16 cellular contexts compared by ENCODE assay signal in genomic region chr15:95932676-95933075, GRCh38.
A peak's percentile ranks its signal among the peaks of the same experiment; 100 is the strongest.
DNase-seq lines count a peak whose midpoint lies in the region; ATAC-seq, FAIRE-seq and TF ChIP-seq lines count a peak whose summit lies in the region.
"Had no signal": no experiment of that assay in that cellular context is flagged by ENCODE, and none has a peak within 500 bp of the region (broad histone marks: within the 10 kb centered on the region; RNA-seq: fewer than 3 reads in every experiment).

No MANE protein-coding gene starts in this region.

- 72 to 92% (median 90%) methylated on average over 4 of the region's 4 CpGs for WGBS in small intestine, 3 donors

- H3K79me2 ChIP-seq in HCT116 (ENCODE audit: insufficient read depth, low read length) = no peaks in the 10 kb centered on the region

- H3K27ac ChIP-seq in HCT116 (ENCODE audit: low read depth, low read length) (no peak overlapping the region), small intestine (ENCODE audit: low read depth in 1 of 2, low read length in 1 of 2) (no peak overlapping the region)
- H3K27ac ChIP-seq: prostate gland had no signal

- FAIRE-seq in small intestine (lab: Jason Lieb, UNC) = no peak
- FAIRE-seq: H1 had no signal

- peaks cover 0 to 11% of the 10 kb centered on the region in 2 experiments; a peak in 2 of 4 replicates for H3K4me1 ChIP-seq in HCT116 (ENCODE audit: control insufficient read depth in 1 of 2, insufficient read depth in 2 of 2, low read length in 2 of 2)
- H3K4me1 ChIP-seq in small intestine (ENCODE audit: control insufficient read depth in 2 of 2, insufficient read depth in 1 of 2, low read depth in 1 of 2, low read length in 1 of 2) = no peaks in the 10 kb centered on the region
- H3K4me1 ChIP-seq: prostate gland had no signal

- no peaks in the 10 kb centered on the region for H4K20me1 ChIP-seq in HCT116 (ENCODE audit: insufficient read depth)

- no peak overlapping the region for H3K9ac ChIP-seq in HCT116 (ENCODE audit: low read length)

- H3K4me3 ChIP-seq in HCT116 (replicated peaks in 1 of 2; ENCODE audit: low read depth in 1 of 2, low read length in 2 of 2) (no peak overlapping the region), small intestine (ENCODE audit: low read depth in 1 of 2, low read length in 2 of 2) (no peak overlapping the region)
- H3K4me3 ChIP-seq: prostate gland had no signal

- H3K27ac Mint-ChIP-seq in activated CD4-positive, alpha-beta T cell treated with anti-CD3 and anti-CD28 coated beads, Interleukin-2, amount 10 ng/mL, durations not matched to agents 7 days and 5 days = no peak overlapping the region
- H3K27ac Mint-ChIP-seq: CD4-positive, CD25-positive, alpha-beta regulatory T cell; IgD-negative memory B cell; naive thymus-derived CD4-positive, alpha-beta T cell; T-helper 1 cell treated with Interleukin-12 subunit alpha and Interleukin-12 subunit beta and Interleukin-4 antibody, amounts not matched to agents 30 μg/mL and 1 μg/mL, for 36 hours had no signal

- peak overlapping the region; percentile 5; the same call in 1 of the 2 replicates for H3K4me2 ChIP-seq in HCT116 (ENCODE audit: low read length)

- H3K36me3 ChIP-seq in HCT116 (ENCODE audit: control insufficient read depth in 1 of 2, insufficient read depth in 2 of 2, low read length in 2 of 2) (no peaks in the 10 kb centered on the region), small intestine (ENCODE audit: control insufficient read depth in 2 of 2, insufficient read depth in 2 of 2, low read length in 2 of 2) (no peaks in the 10 kb centered on the region)
- H3K36me3 ChIP-seq: prostate gland had no signal

- H3K36me3 Mint-ChIP-seq in activated CD4-positive, alpha-beta T cell treated with anti-CD3 and anti-CD28 coated beads, Interleukin-2, amount 10 ng/mL, durations not matched to agents 7 days and 5 days (ENCODE audit: low read depth) = no peaks in the 10 kb centered on the region
- H3K36me3 Mint-ChIP-seq: CD4-positive, CD25-positive, alpha-beta regulatory T cell; naive thymus-derived CD4-positive, alpha-beta T cell had no signal

- H3K27me3 ChIP-seq in HCT116 (ENCODE audit: insufficient read depth, low read length) = no peaks in the 10 kb centered on the region
- H3K27me3 ChIP-seq in small intestine (ENCODE audit: control insufficient read depth in 2 of 2, insufficient read depth in 2 of 2, low read length in 2 of 2) = no peaks in the 10 kb centered on the region

- no peak for TF ChIP-seq RAD21 in HCT116 (IDR thresholded peaks at IDR 0.05; ENCODE audit: low read depth)

- H3K27me3 Mint-ChIP-seq in activated CD4-positive, alpha-beta T cell treated with anti-CD3 and anti-CD28 coated beads, Interleukin-2, amount 10 ng/mL, durations not matched to agents 7 days and 5 days = peaks cover 11% of the 10 kb centered on the region
- H3K27me3 Mint-ChIP-seq: IgD-negative memory B cell had no signal

- peaks cover 6% of the 10 kb centered on the region for H3K9me3 Mint-ChIP-seq in activated CD4-positive, alpha-beta T cell treated with anti-CD3 and anti-CD28 coated beads, Interleukin-2, amount 10 ng/mL, durations not matched to agents 7 days and 5 days
- H3K9me3 Mint-ChIP-seq: CD4-positive, CD25-positive, alpha-beta regulatory T cell; naive thymus-derived CD4-positive, alpha-beta T cell had no signal

- POLR2A ChIA-PET in HCT116 (lab: Charles Lee) = no interaction called here
- POLR2A ChIA-PET in activated CD4-positive, alpha-beta T cell treated with anti-CD3 and anti-CD28 coated beads, Interleukin-2, amount 10 ng/mL, durations not matched to agents 7 days and 5 days (lab: Charles Lee) = no interaction called here

- peak; percentile 19 for DNase-seq in HCT116 (ENCODE audit: low read depth, low spot score)
- peak; percentile 38 for DNase-seq in T1000 (lab: John Stamatoyannopoulos, UW)
- peak; percentile 50 for DNase-seq in foreskin melanocyte
- no peak for DNase-seq in small intestine
- DNase-seq in activated CD4-positive, alpha-beta T cell treated with anti-CD3 and anti-CD28 coated beads, Interleukin-2, amount 10 ng/mL, durations not matched to agents 7 days and 5 days = no peak
- DNase-seq in T-helper 1 cell = no peak
- DNase-seq: activated CD4-positive, CD25-positive, alpha-beta regulatory T cell treated with anti-CD3 and anti-CD28 coated beads, Interleukin-2, amount 50 U/mL, for 72 hours; CD4-positive, CD25-positive, alpha-beta regulatory T cell; naive thymus-derived CD4-positive, alpha-beta T cell; NCI-H1105 treated with DMSO at 0.1 percent for 48 hours; substantia nigra had no signal

- RAD21 ChIA-PET in HCT116 (lab: Charles Lee; ENCODE audit: low non-redundant PET in 1 of 2, low total read pairs in 2 of 2, uncharacterized antibody in 2 of 2, unreplicated experiment in 2 of 2) = no interaction called here

- H3K4me1 Mint-ChIP-seq in activated CD4-positive, alpha-beta T cell treated with anti-CD3 and anti-CD28 coated beads, Interleukin-2, amount 10 ng/mL, durations not matched to agents 7 days and 5 days = peaks cover 11% of the 10 kb centered on the region
- H3K4me1 Mint-ChIP-seq: IgD-negative memory B cell had no signal

- no TSS peak for BruUV-seq in HCT116 (replicated peaks; lab: Mats Ljungman, UMichigan)

- H3K9me2 ChIP-seq in HCT116 (ENCODE audit: insufficient read depth) = no peaks in the 10 kb centered on the region

- TF ChIP-seq POLR2A in HCT116 (IDR thresholded peaks at IDR 0.05; ENCODE audit: borderline replicate concordance, extremely low read depth, insufficient read depth, insufficient read length) = no peak

- H2AFZ ChIP-seq in HCT116 (ENCODE audit: low read depth, low read length, poor library complexity, severe bottlenecking) = no peak overlapping the region

- CTCF ChIA-PET in HCT116 (lab: Charles Lee) = no interaction called here
- CTCF ChIA-PET in activated CD4-positive, alpha-beta T cell treated with anti-CD3 and anti-CD28 coated beads, Interleukin-2, amount 10 ng/mL, durations not matched to agents 7 days and 5 days (lab: Charles Lee) = no interaction called here

- H3K9me3 ChIP-seq in HCT116 (ENCODE audit: control insufficient read depth in 1 of 2, insufficient read depth in 1 of 2, low read depth in 1 of 2, low read length in 2 of 2) (no peaks in the 10 kb centered on the region), small intestine (ENCODE audit: control insufficient read depth, low read depth) (no peaks in the 10 kb centered on the region)
- H3K9me3 ChIP-seq: prostate gland had no signal

- no peak overlapping the region for H3K4me3 Mint-ChIP-seq in activated CD4-positive, alpha-beta T cell treated with anti-CD3 and anti-CD28 coated beads, Interleukin-2, amount 10 ng/mL, durations not matched to agents 7 days and 5 days
- H3K4me3 Mint-ChIP-seq: CD4-positive, CD25-positive, alpha-beta regulatory T cell; IgD-negative memory B cell; naive thymus-derived CD4-positive, alpha-beta T cell; T-helper 1 cell treated with Interleukin-12 subunit alpha and Interleukin-12 subunit beta and Interleukin-4 antibody, amounts not matched to agents 30 μg/mL and 1 μg/mL, for 36 hours had no signal

- intact Hi-C loops in HCT116 (cut with micrococcal nuclease) = no loop called here

- TF ChIP-seq CTCF in HCT116 (IDR thresholded peaks at IDR 0.05 in 2 of 3, conservative IDR thresholded peaks at IDR 0.05 in 1 of 3; ENCODE audit: borderline replicate concordance in 1 of 3, insufficient read depth in 1 of 3, low read depth in 2 of 3, low read length in 2 of 3) = no peak

- ATAC-seq in HCT116 (peak; percentile 46; the same call in 1 of the 2 replicates), HG03135 (IDR thresholded peaks at IDR 0.05; ENCODE audit: unreplicated experiment) (no peak)
- ATAC-seq: naive thymus-derived CD4-positive, alpha-beta T cell had no signal

TF ChIP-seq in HCT116, 20 proteins besides CTCF, POLR2A, EP300 and RAD21:
- TF ChIP-seq TCF7L2 (IDR thresholded peaks at IDR 0.05; ENCODE audit: borderline replicate concordance, extremely low read depth, insufficient read depth, insufficient read length) (no peak), JUND (IDR thresholded peaks at IDR 0.05) (no peak)

Comparison
In these comparisons a context has a peak if more than half of its experiments do, and no peak if none do; other contexts are left out.
1. DNase-seq: peak in HCT116 (single experiment), T1000 (single experiment) and foreskin melanocyte (single experiment); none in small intestine (single experiment), activated CD4-positive, alpha-beta T cell treated with anti-CD3 and anti-CD28 coated beads, Interleukin-2, amount 10 ng/mL, durations not matched to agents 7 days and 5 days (single experiment) and T-helper 1 cell (0 of 5).